2 cellular contexts compared by ENCODE assay signal in genomic region chr3:29344154-29344553, GRCh38.
TF ChIP-seq lines count a peak whose summit lies in the region.

No MANE protein-coding gene starts in this region.

TF ChIP-seq in GM23338, 12 proteins besides CTCF, POLR2A, EP300 and RAD21:
- TF ChIP-seq STAT1 (IDR thresholded peaks at IDR 0.05; ENCODE audit: unreplicated experiment): no peak
- TF ChIP-seq EZH2phosphoT487 (IDR thresholded peaks at IDR 0.05; ENCODE audit: unreplicated experiment): no peak
- no peak for TF ChIP-seq ZNF114 (CRISPR knock-in tag; IDR thresholded peaks at IDR 0.05)
- TF ChIP-seq NANOG (IDR thresholded peaks at IDR 0.05; ENCODE audit: borderline replicate concordance): no peak
- no peak for TF ChIP-seq EZH2 (IDR thresholded peaks at IDR 0.05; ENCODE audit: low read depth, unreplicated experiment)
- TF ChIP-seq POLR2AphosphoS5 (IDR thresholded peaks at IDR 0.05; ENCODE audit: low read depth): no peak
- TF ChIP-seq ETS1 (IDR thresholded peaks at IDR 0.05): no peak
- TF ChIP-seq ZNF462 (CRISPR knock-in tag; IDR thresholded peaks at IDR 0.05): no peak
- no peak for TF ChIP-seq REST (IDR thresholded peaks at IDR 0.05; ENCODE audit: unreplicated experiment)
- TF ChIP-seq ZNF331 (CRISPR knock-in tag; IDR thresholded peaks at IDR 0.05; ENCODE audit: low read depth): no peak
- no peak for TF ChIP-seq CREB1 (CRISPR knock-in tag; IDR thresholded peaks at IDR 0.05; ENCODE audit: low read depth)
- no peak for TF ChIP-seq JUNB (IDR thresholded peaks at IDR 0.05; ENCODE audit: unreplicated experiment)
TF ChIP-seq in GM23338: peak in this region for 0.

TF ChIP-seq in H1, 55 proteins besides CTCF, POLR2A, EP300 and RAD21:
- TF ChIP-seq CREB1 (IDR thresholded peaks at IDR 0.05): no peak
- no peak for TF ChIP-seq NANOG (IDR thresholded peaks at IDR 0.05; ENCODE audit: insufficient read depth, low read depth, low read length, poor library complexity, severe bottlenecking)
- no peak for TF ChIP-seq TAF1 (IDR thresholded peaks at IDR 0.05; ENCODE audit: low read depth, low read length)
- no peak for TF ChIP-seq RXRA (IDR thresholded peaks at IDR 0.05; ENCODE audit: insufficient read depth, low read depth, low read length)
- TF ChIP-seq POU5F1 (IDR thresholded peaks at IDR 0.05; ENCODE audit: low read depth, low read length): no peak
- TF ChIP-seq BCL11A (IDR thresholded peaks at IDR 0.05; ENCODE audit: low read depth in 2 of 2, low read length in 2 of 2): no peak
- no peak for TF ChIP-seq USF2 (IDR thresholded peaks at IDR 0.05; ENCODE audit: low read length)
- no peak for TF ChIP-seq CBX8 (IDR thresholded peaks at IDR 0.05; ENCODE audit: borderline replicate concordance, low read depth, low read length)
- no peak for TF ChIP-seq ASH2L (IDR thresholded peaks at IDR 0.05; ENCODE audit: low read length)
- no peak for TF ChIP-seq SAP30 (IDR thresholded peaks at IDR 0.05; ENCODE audit: insufficient read depth, insufficient replicate concordance, low read length)
- no peak for TF ChIP-seq KDM5A (IDR thresholded peaks at IDR 0.05; ENCODE audit: low read length)
- no peak for TF ChIP-seq NRF1 (IDR thresholded peaks at IDR 0.05; ENCODE audit: low read depth, low read length)
- TF ChIP-seq JUN (IDR thresholded peaks at IDR 0.05; ENCODE audit: low read depth, low read length): no peak
- TF ChIP-seq SUZ12 (IDR thresholded peaks at IDR 0.05; ENCODE audit: low read length): no peak
- no peak for TF ChIP-seq SP4 (IDR thresholded peaks at IDR 0.05; ENCODE audit: low read length)
- TF ChIP-seq RBBP5 (IDR thresholded peaks at IDR 0.05; ENCODE audit: borderline replicate concordance, low read depth, low read length): no peak
